26 cellular contexts compared by ENCODE assay signal in the genomic region with DNA sequence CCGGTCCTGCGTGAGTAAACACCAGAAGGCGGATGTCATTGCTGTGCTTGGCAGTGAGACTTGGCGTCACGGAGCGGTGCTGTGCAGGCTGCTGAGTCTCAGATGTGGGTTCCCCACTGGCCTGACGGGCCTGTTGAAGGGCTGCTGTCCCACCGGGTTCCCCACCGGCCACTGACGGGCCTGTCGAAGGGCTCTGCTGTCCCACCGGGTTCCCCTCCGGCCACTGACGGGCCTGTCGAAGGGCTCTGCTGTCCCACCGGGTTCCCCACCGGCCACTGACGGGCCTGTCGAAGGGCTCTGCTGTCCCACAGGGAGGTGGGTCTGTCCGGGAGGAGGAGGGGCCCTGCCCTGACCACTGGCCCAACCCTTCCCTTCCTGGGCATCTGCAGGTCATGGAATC. TPM values are rescaled to one million over a fixed set of nuclear protein-coding genes. Genes with fewer than 3 reads are reported as not detected.
DNase-seq lines count a peak whose midpoint lies in the region; ATAC-seq, FAIRE-seq and TF ChIP-seq lines count a peak whose summit lies in the region.
"Had no signal": no experiment of that assay in that cellular context is flagged by ENCODE, and none has a peak within 500 bp of the region (broad histone marks: within the 10 kb centered on the region; RNA-seq: fewer than 3 reads in every experiment).

No MANE protein-coding gene starts in this region.

- CTCF ChIA-PET in HepG2 (lab: Yijun Ruan, JAX; ENCODE audit: low intra/inter-chr PET ratio, low total read pairs) (no interaction called here), RWPE1 (lab: Yijun Ruan, JAX) (no interaction called here)

- in situ Hi-C loops in HepG2 (cut with HindIII; ENCODE audit: extremely low pct_ligation_motif_present, low pct_unique_long_range_greater_than_20kb): no loop called here

- H3K4me1 ChIP-seq in HepG2 (ENCODE audit: insufficient read depth, low read length) (peaks cover 26% of the 10 kb centered on the region), right lobe of liver (peaks cover 0 to 28% (median 7%) of the 10 kb centered on the region in 4 donors)

- intact Hi-C loops in HepG2 (cut with micrococcal nuclease; ENCODE audit: unreplicated experiment): no loop called here
- intact Hi-C loops in right lobe of liver (cut with DNase I): no loop called here

- TF ChIP-seq CTCF in HepG2 (CRISPR knock-in tag; IDR thresholded peaks at IDR 0.05) (no peak), right lobe of liver (IDR thresholded peaks at IDR 0.05) (no peak), RWPE1 (conservative IDR thresholded peaks at IDR 0.05; ENCODE audit: low read depth) (no peak), endothelial cell (IDR thresholded peaks at IDR 0.05; ENCODE audit: unreplicated experiment) (no peak)

- peaks cover 35% of the 10 kb centered on the region for H3K79me2 ChIP-seq in HepG2 (ENCODE audit: insufficient read depth, low read length)

- H2AFZ ChIP-seq in HepG2 (ENCODE audit: low read length): no peak overlapping the region
- H2AFZ ChIP-seq: PC-9 had no signal

- peaks cover 25% of the 10 kb centered on the region for H3K4me1 Mint-ChIP-seq in endothelial cell (ENCODE audit: unreplicated experiment)
- peaks cover 59% of the 10 kb centered on the region for H3K4me1 Mint-ChIP-seq in stimulated activated effector memory CD8-positive, alpha-beta T cell treated with anti-CD3 and anti-CD28 coated beads, Interleukin-12 subunit alpha, Interleukin-12 subunit beta, amount 100 ng/mL, for 72 hours
- H3K4me1 Mint-ChIP-seq in stimulated activated memory B cell treated with anti-CD40 and anti-IgM and Interleukin-4, amounts not matched to agents 10 μg/mL and 1 μg/mL and 100 μg/mL, for 72 hours: peaks cover 62% of the 10 kb centered on the region

- BruUV-seq in HepG2 (replicated peaks; lab: Mats Ljungman, UMichigan): no TSS peak

- H3K27ac ChIP-seq in HepG2 (ENCODE audit: extremely low read length, insufficient read depth, low read length) (no peak overlapping the region), right lobe of liver (no peak overlapping the region), RWPE1 (peak overlapping the region; percentile 91)
- H3K27ac ChIP-seq: PC-9, SJSA1 had no signal

- POLR2A ChIA-PET in HepG2 (lab: Yijun Ruan, JAX): interaction anchor here (1.8 kb wide), 1 partner anchor 16 kb away, joined by 6 read pairs; a partner anchor contains a TSS
- POLR2A ChIA-PET in RWPE1 (lab: Yijun Ruan, JAX; ENCODE audit: low non-redundant PET): no interaction called here

- WGBS in HepG2 (ENCODE audit: low lambda C conversion rate): 95% methylated on average over 17 of the region's 20 CpGs
- 88% methylated on average over 4 of the region's 20 CpGs for WGBS in right lobe of liver (ENCODE audit: insufficient coverage, low coverage, low lambda C conversion rate, missing lambda C conversion rate)

- H3K9me3 ChIP-seq in HepG2 (ENCODE audit: low read length) (no peaks in the 10 kb centered on the region), right lobe of liver (no peaks in the 10 kb centered on the region)
- H3K9me3 ChIP-seq: SJSA1 had no signal

- no peak overlapping the region for H3K4me2 ChIP-seq in HepG2 (ENCODE audit: low read depth, low read length)
- H3K4me2 ChIP-seq: PC-9 had no signal

- ATAC-seq in HepG2 (no peak), right lobe of liver (no peak), HG03460 (IDR thresholded peaks at IDR 0.05; ENCODE audit: unreplicated experiment) (no peak)
- no peak for ATAC-seq in stimulated activated effector memory CD8-positive, alpha-beta T cell treated with anti-CD3 and anti-CD28 coated beads, Interleukin-12 subunit alpha, Interleukin-12 subunit beta, amount 100 ng/mL, for 72 hours
- ATAC-seq in stimulated activated memory B cell treated with anti-CD40 and anti-IgM and Interleukin-4, amounts not matched to agents 10 μg/mL and 1 μg/mL and 100 μg/mL, for 72 hours: no peak

- no peak for TF ChIP-seq POLR2A in HepG2 (IDR thresholded peaks at IDR 0.05; ENCODE audit: insufficient read depth in 1 of 2, low read depth in 2 of 2, low read length in 2 of 2)
- no peak for TF ChIP-seq POLR2A in right lobe of liver (IDR thresholded peaks at IDR 0.05)

- H3K9ac ChIP-seq in HepG2 (ENCODE audit: insufficient read depth, low read depth, low read length): no peak overlapping the region

- no peaks in the 10 kb centered on the region for H4K20me1 ChIP-seq in HepG2 (ENCODE audit: insufficient read depth, low read length)

- no peak for TF ChIP-seq RAD21 in HepG2 (CRISPR knock-in tag; IDR thresholded peaks at IDR 0.05)

- H3K9me3 Mint-ChIP-seq in endothelial cell (ENCODE audit: unreplicated experiment): no peaks in the 10 kb centered on the region
- no peaks in the 10 kb centered on the region for H3K9me3 Mint-ChIP-seq in stimulated activated effector memory CD8-positive, alpha-beta T cell treated with anti-CD3 and anti-CD28 coated beads, Interleukin-12 subunit alpha, Interleukin-12 subunit beta, amount 100 ng/mL, for 72 hours
- no peaks in the 10 kb centered on the region for H3K9me3 Mint-ChIP-seq in stimulated activated memory B cell treated with anti-CD40 and anti-IgM and Interleukin-4, amounts not matched to agents 10 μg/mL and 1 μg/mL and 100 μg/mL, for 72 hours
- H3K9me3 Mint-ChIP-seq: CD4-positive, CD25-positive, alpha-beta regulatory T cell; H9; HFFc6 had no signal

- FAIRE-seq in HepG2 (lab: Jason Lieb, UNC): no peak
- FAIRE-seq: GM19239 had no signal

- H3K36me3 Mint-ChIP-seq in endothelial cell (ENCODE audit: low read depth, unreplicated experiment): peaks cover 39% of the 10 kb centered on the region
- H3K36me3 Mint-ChIP-seq in stimulated activated effector memory CD8-positive, alpha-beta T cell treated with anti-CD3 and anti-CD28 coated beads, Interleukin-12 subunit alpha, Interleukin-12 subunit beta, amount 100 ng/mL, for 72 hours: peaks cover 81% of the 10 kb centered on the region
- peaks cover 48% of the 10 kb centered on the region for H3K36me3 Mint-ChIP-seq in stimulated activated memory B cell treated with anti-CD40 and anti-IgM and Interleukin-4, amounts not matched to agents 10 μg/mL and 1 μg/mL and 100 μg/mL, for 72 hours

- H3K4me3 ChIP-seq in HepG2 (replicated peaks in 1 of 3; ENCODE audit: insufficient read depth in 1 of 3, low read depth in 2 of 3, low read length in 3 of 3) (no peak overlapping the region), right lobe of liver (no peak overlapping the region)
- H3K4me3 ChIP-seq: PC-9, SJSA1 had no signal

- H3K27me3 Mint-ChIP-seq in endothelial cell (ENCODE audit: unreplicated experiment): peaks cover 19% of the 10 kb centered on the region
- H3K27me3 Mint-ChIP-seq in stimulated activated memory B cell treated with anti-CD40 and anti-IgM and Interleukin-4, amounts not matched to agents 10 μg/mL and 1 μg/mL and 100 μg/mL, for 72 hours: no peaks in the 10 kb centered on the region
- H3K27me3 Mint-ChIP-seq: CD4-positive, CD25-positive, alpha-beta regulatory T cell had no signal

- H3K27ac Mint-ChIP-seq in endothelial cell (ENCODE audit: unreplicated experiment): peak overlapping the region; percentile 71
- H3K27ac Mint-ChIP-seq in stimulated activated effector memory CD8-positive, alpha-beta T cell treated with anti-CD3 and anti-CD28 coated beads, Interleukin-12 subunit alpha, Interleukin-12 subunit beta, amount 100 ng/mL, for 72 hours: peak overlapping the region; percentile 37
- H3K27ac Mint-ChIP-seq in stimulated activated memory B cell treated with anti-CD40 and anti-IgM and Interleukin-4, amounts not matched to agents 10 μg/mL and 1 μg/mL and 100 μg/mL, for 72 hours: no peak overlapping the region
- H3K27ac Mint-ChIP-seq: H9 had no signal

- no peak overlapping the region for H3K4me3 Mint-ChIP-seq in endothelial cell (ENCODE audit: unreplicated experiment)
- H3K4me3 Mint-ChIP-seq in stimulated activated effector memory CD8-positive, alpha-beta T cell treated with anti-CD3 and anti-CD28 coated beads, Interleukin-12 subunit alpha, Interleukin-12 subunit beta, amount 100 ng/mL, for 72 hours: no peak overlapping the region
- no peak overlapping the region for H3K4me3 Mint-ChIP-seq in stimulated activated memory B cell treated with anti-CD40 and anti-IgM and Interleukin-4, amounts not matched to agents 10 μg/mL and 1 μg/mL and 100 μg/mL, for 72 hours
- H3K4me3 Mint-ChIP-seq: HFFc6 had no signal

- no peak for DNase-seq in HepG2 (ENCODE audit: low spot score)
- DNase-seq in right lobe of liver: no peak
- DNase-seq in RWPE1 (ENCODE audit: low spot score): no peak
- no peak for DNase-seq in endothelial cell (ENCODE audit: low spot score)
- no peak for DNase-seq in stimulated activated effector memory CD8-positive, alpha-beta T cell treated with anti-CD3 and anti-CD28 coated beads, Interleukin-12 subunit alpha, Interleukin-12 subunit beta, amount 100 ng/mL, for 72 hours (ENCODE audit: low spot score in 2 of 2)
- DNase-seq in foreskin melanocyte: no peak
- DNase-seq: CD4-positive, CD25-positive, alpha-beta regulatory T cell; DMS153; H9; HFFc6; Karpas-422; MV-4-11; NCI-H1105; NCI-H1436 treated with DMSO at 0.1 percent for 48 hours; NCI-H187 treated with DMSO at 0.1 percent for 48 hours; NCI-H2107; NCI-H446 treated with DMSO at 0.1 percent for 48 hours; NCI-H526; NCI-H82; NK-92 treated with Interleukin-12 subunit alpha and Interleukin-12 subunit beta, amount 100 ng/mL, for 24 hours; PC-9; Right ventricle myocardium superior had no signal

- H3K36me3 ChIP-seq in HepG2 (replicated peaks in 1 of 2; ENCODE audit: control insufficient read depth in 1 of 2, insufficient read depth in 2 of 2, low read length in 2 of 2): peaks cover 47 to 60% of the 10 kb centered on the region in 2 experiments; a peak in 4 of 5 replicates
- peaks cover 0 to 52% (median 8%) of the 10 kb centered on the region in 4 donors for H3K36me3 ChIP-seq in right lobe of liver

- H3K27me3 ChIP-seq in HepG2 (ENCODE audit: control insufficient read depth in 1 of 2, insufficient read depth in 2 of 2, low read length in 2 of 2) (no peaks in the 10 kb centered on the region; a peak in 1 of 5 replicates), right lobe of liver (no peaks in the 10 kb centered on the region)
- H3K27me3 ChIP-seq: SJSA1 had no signal

- TF ChIP-seq EP300 in HepG2 (IDR thresholded peaks at IDR 0.05; ENCODE audit: low read depth in 2 of 2, low read length in 2 of 2) (no peak), HepG2 (CRISPR knock-in tag; IDR thresholded peaks at IDR 0.05; ENCODE audit: borderline replicate concordance) (no peak)

RNA-seq across cellular contexts. Expression of a gene that starts 2.8 kb away (rescaled TPM):
- total RNA-seq in HepG2 (2016; rRNA removed; fragmentation: Illumina TruSeq; extraction: Trizol) (54.1 and 73.3 TPM in 2 replicates), right lobe of liver (10 to 100 TPM; 30.6 to 46.3 (median 37.3) TPM), endothelial cell (ENCODE audit: unreplicated experiment) (142 TPM)
- 23.7 and 25.3 TPM in 2 replicates for total RNA-seq in HepG2 (2016; cell fraction: cytosol; rRNA removed; fragmentation: Illumina TruSeq; extraction: Trizol; ENCODE audit: low read depth)
- total RNA-seq in HepG2 (2016; cell fraction: insoluble cytoplasmic fraction; rRNA removed; fragmentation: Illumina TruSeq; extraction: Trizol): 46.3 and 75.5 TPM in 2 replicates
- total RNA-seq in HepG2 (2016; cell fraction: membrane; rRNA removed; fragmentation: Illumina TruSeq; extraction: Trizol): 26.2 and 27.2 TPM in 2 replicates
- total RNA-seq in HepG2 (2016; cell fraction: nucleus; rRNA removed; fragmentation: Illumina TruSeq; extraction: Trizol): 61.6 and 70.3 TPM in 2 replicates
- 78.1 and 85.3 TPM in 2 replicates for polyA plus RNA-seq in HepG2 (2011; rRNA removed)
- 23.0 and 37.1 TPM in 2 replicates for polyA plus RNA-seq in HepG2 (2011; cell fraction: cytosol; rRNA removed)
- polyA plus RNA-seq in HepG2 (2011; cell fraction: nucleus; rRNA removed): 599 and 842 TPM in 2 replicates
- polyA plus RNA-seq in HepG2 (2012): 50.3 and 58.5 TPM in 2 replicates
- polyA plus RNA-seq in HepG2 (2016; cell fraction: cytosol; fragmentation: Illumina TruSeq; extraction: Trizol; ENCODE audit: low read depth): 10.3 and 14.6 TPM in 2 replicates
- 49.0 and 65.5 TPM in 2 replicates for polyA plus RNA-seq in HepG2 (2016; cell fraction: insoluble cytoplasmic fraction; fragmentation: Illumina TruSeq; extraction: Trizol; ENCODE audit: low read depth)
- polyA plus RNA-seq in HepG2 (2016; cell fraction: membrane; fragmentation: Illumina TruSeq; extraction: Trizol; ENCODE audit: low read depth): 20.0 and 26.0 TPM in 2 replicates
- 239 and 240 TPM in 2 replicates for polyA plus RNA-seq in HepG2 (2016; cell fraction: nucleus; fragmentation: Illumina TruSeq; extraction: Trizol; ENCODE audit: insufficient read depth, low read depth)
- polyA minus RNA-seq in HepG2 (2011; rRNA and poly(A)+ RNA removed; ENCODE audit: low replicate concordance): 124 and 132 TPM in 2 replicates
- 22.8 and 27.9 TPM in 2 replicates for polyA minus RNA-seq in HepG2 (2011; cell fraction: cytosol; rRNA and poly(A)+ RNA removed)
- polyA minus RNA-seq in HepG2 (2011; cell fraction: nucleus; rRNA and poly(A)+ RNA removed): 76.9 and 79.1 TPM in 2 replicates

RNA-seq across cellular contexts. Expression of a gene that starts 3.0 kb away (rescaled TPM):
- total RNA-seq in HepG2 (2016; rRNA removed; fragmentation: Illumina TruSeq; extraction: Trizol) (18.8 and 20.8 TPM in 2 replicates), right lobe of liver (10 to 100 TPM in 4 of 6 experiments, 1 to 10 TPM in 2; 5.3 to 16.8 (median 11.1) TPM), endothelial cell (ENCODE audit: unreplicated experiment) (54.0 TPM)
- total RNA-seq in HepG2 (2016; cell fraction: cytosol; rRNA removed; fragmentation: Illumina TruSeq; extraction: Trizol; ENCODE audit: low read depth): 17.5 and 20.2 TPM in 2 replicates
- 21.5 and 21.9 TPM in 2 replicates for total RNA-seq in HepG2 (2016; cell fraction: insoluble cytoplasmic fraction; rRNA removed; fragmentation: Illumina TruSeq; extraction: Trizol)
- total RNA-seq in HepG2 (2016; cell fraction: membrane; rRNA removed; fragmentation: Illumina TruSeq; extraction: Trizol): 24.3 and 26.3 TPM in 2 replicates
- total RNA-seq in HepG2 (2016; cell fraction: nucleus; rRNA removed; fragmentation: Illumina TruSeq; extraction: Trizol): 10.5 and 14.3 TPM in 2 replicates
- 30.8 and 32.1 TPM in 2 replicates for polyA plus RNA-seq in HepG2 (2011; rRNA removed)
- polyA plus RNA-seq in HepG2 (2011; cell fraction: cytosol; rRNA removed): 30.7 and 36.8 TPM in 2 replicates
- 21.1 and 26.0 TPM in 2 replicates for polyA plus RNA-seq in HepG2 (2011; cell fraction: nucleus; rRNA removed)
- 16.3 and 19.8 TPM in 2 replicates for polyA plus RNA-seq in HepG2 (2012)
- 22.8 and 26.9 TPM in 2 replicates for polyA plus RNA-seq in HepG2 (2016; cell fraction: cytosol; fragmentation: Illumina TruSeq; extraction: Trizol; ENCODE audit: low read depth)
- polyA plus RNA-seq in HepG2 (2016; cell fraction: insoluble cytoplasmic fraction; fragmentation: Illumina TruSeq; extraction: Trizol; ENCODE audit: low read depth): 25.4 and 25.5 TPM in 2 replicates
- 24.7 and 30.0 TPM in 2 replicates for polyA plus RNA-seq in HepG2 (2016; cell fraction: membrane; fragmentation: Illumina TruSeq; extraction: Trizol; ENCODE audit: low read depth)
- polyA plus RNA-seq in HepG2 (2016; cell fraction: nucleus; fragmentation: Illumina TruSeq; extraction: Trizol; ENCODE audit: insufficient read depth, low read depth): 41.6 and 53.5 TPM in 2 replicates
- polyA minus RNA-seq in HepG2 (2011; rRNA and poly(A)+ RNA removed; ENCODE audit: low replicate concordance): 17.2 and 24.1 TPM in 2 replicates
- polyA minus RNA-seq in HepG2 (2011; cell fraction: cytosol; rRNA and poly(A)+ RNA removed): 4.7 and 5.4 TPM in 2 replicates
- polyA minus RNA-seq in HepG2 (2011; cell fraction: nucleus; rRNA and poly(A)+ RNA removed): 10.7 and 14.5 TPM in 2 replicates

RNA-seq across cellular contexts. Expression of a gene that starts 16.6 kb away (rescaled TPM):
- total RNA-seq in HepG2 (2016; rRNA removed; fragmentation: Illumina TruSeq; extraction: Trizol) (39.1 and 72.5 TPM in 2 replicates), right lobe of liver (100 to 1,000 TPM in 2 of 6 experiments, 10 to 100 TPM in 4; 43.8 to 119 (median 59.3) TPM), endothelial cell (ENCODE audit: unreplicated experiment) (58.5 TPM)
- total RNA-seq in HepG2 (2016; cell fraction: cytosol; rRNA removed; fragmentation: Illumina TruSeq; extraction: Trizol; ENCODE audit: low read depth): 76.8 and 84.3 TPM in 2 replicates
- total RNA-seq in HepG2 (2016; cell fraction: insoluble cytoplasmic fraction; rRNA removed; fragmentation: Illumina TruSeq; extraction: Trizol): 47.2 and 70.7 TPM in 2 replicates
- total RNA-seq in HepG2 (2016; cell fraction: membrane; rRNA removed; fragmentation: Illumina TruSeq; extraction: Trizol): 95.6 and 107 TPM in 2 replicates
- 26.8 and 29.8 TPM in 2 replicates for total RNA-seq in HepG2 (2016; cell fraction: nucleus; rRNA removed; fragmentation: Illumina TruSeq; extraction: Trizol)
- polyA plus RNA-seq in HepG2 (2011; rRNA removed): 94.1 and 112 TPM in 2 replicates
- polyA plus RNA-seq in HepG2 (2011; cell fraction: cytosol; rRNA removed): 137 and 215 TPM in 2 replicates
- polyA plus RNA-seq in HepG2 (2011; cell fraction: nucleus; rRNA removed): 94.6 and 96.1 TPM in 2 replicates
- polyA plus RNA-seq in HepG2 (2012): 83.0 and 86.6 TPM in 2 replicates
- 367 and 487 TPM in 2 replicates for polyA plus RNA-seq in HepG2 (2016; cell fraction: cytosol; fragmentation: Illumina TruSeq; extraction: Trizol; ENCODE audit: low read depth)
- 281 and 289 TPM in 2 replicates for polyA plus RNA-seq in HepG2 (2016; cell fraction: insoluble cytoplasmic fraction; fragmentation: Illumina TruSeq; extraction: Trizol; ENCODE audit: low read depth)
- polyA plus RNA-seq in HepG2 (2016; cell fraction: membrane; fragmentation: Illumina TruSeq; extraction: Trizol; ENCODE audit: low read depth): 273 and 345 TPM in 2 replicates
- polyA plus RNA-seq in HepG2 (2016; cell fraction: nucleus; fragmentation: Illumina TruSeq; extraction: Trizol; ENCODE audit: insufficient read depth, low read depth): 148 and 167 TPM in 2 replicates
- polyA minus RNA-seq in HepG2 (2011; rRNA and poly(A)+ RNA removed; ENCODE audit: low replicate concordance): 58.6 and 62.0 TPM in 2 replicates
- polyA minus RNA-seq in HepG2 (2011; cell fraction: cytosol; rRNA and poly(A)+ RNA removed): 34.6 and 36.8 TPM in 2 replicates
- polyA minus RNA-seq in HepG2 (2011; cell fraction: nucleus; rRNA and poly(A)+ RNA removed): 24.0 and 29.4 TPM in 2 replicates

RNA-seq across cellular contexts. Expression of a gene that starts 20.1 kb away (rescaled TPM):
- total RNA-seq in HepG2 (2016; rRNA removed; fragmentation: Illumina TruSeq; extraction: Trizol) (34.4 and 39.1 TPM in 2 replicates), right lobe of liver (10 to 100 TPM in 1 of 6 experiments, 1 to 10 TPM in 5; 5.5 to 35.0 (median 6.5) TPM), endothelial cell (ENCODE audit: unreplicated experiment) (31.8 TPM)
- total RNA-seq in HepG2 (2016; cell fraction: cytosol; rRNA removed; fragmentation: Illumina TruSeq; extraction: Trizol; ENCODE audit: low read depth): 10.7 and 10.8 TPM in 2 replicates
- total RNA-seq in HepG2 (2016; cell fraction: insoluble cytoplasmic fraction; rRNA removed; fragmentation: Illumina TruSeq; extraction: Trizol): 31.3 and 40.3 TPM in 2 replicates
- total RNA-seq in HepG2 (2016; cell fraction: membrane; rRNA removed; fragmentation: Illumina TruSeq; extraction: Trizol): 16.9 and 19.0 TPM in 2 replicates
- total RNA-seq in HepG2 (2016; cell fraction: nucleus; rRNA removed; fragmentation: Illumina TruSeq; extraction: Trizol): 20.9 and 21.8 TPM in 2 replicates
- 14.6 and 14.7 TPM in 2 replicates for polyA plus RNA-seq in HepG2 (2011; rRNA removed)
- 10.9 and 12.3 TPM in 2 replicates for polyA plus RNA-seq in HepG2 (2011; cell fraction: cytosol; rRNA removed)
- polyA plus RNA-seq in HepG2 (2011; cell fraction: nucleus; rRNA removed): 18.8 and 20.1 TPM in 2 replicates
- polyA plus RNA-seq in HepG2 (2012): 15.7 and 20.6 TPM in 2 replicates
- 6.0 and 6.1 TPM in 2 replicates for polyA plus RNA-seq in HepG2 (2016; cell fraction: cytosol; fragmentation: Illumina TruSeq; extraction: Trizol; ENCODE audit: low read depth)
- 43.6 and 43.8 TPM in 2 replicates for polyA plus RNA-seq in HepG2 (2016; cell fraction: insoluble cytoplasmic fraction; fragmentation: Illumina TruSeq; extraction: Trizol; ENCODE audit: low read depth)
- 11.4 and 11.7 TPM in 2 replicates for polyA plus RNA-seq in HepG2 (2016; cell fraction: membrane; fragmentation: Illumina TruSeq; extraction: Trizol; ENCODE audit: low read depth)
- 75.0 and 87.7 TPM in 2 replicates for polyA plus RNA-seq in HepG2 (2016; cell fraction: nucleus; fragmentation: Illumina TruSeq; extraction: Trizol; ENCODE audit: insufficient read depth, low read depth)
- 4.1 and 5.1 TPM in 2 replicates for polyA minus RNA-seq in HepG2 (2011; rRNA and poly(A)+ RNA removed; ENCODE audit: low replicate concordance)
- polyA minus RNA-seq in HepG2 (2011; cell fraction: cytosol; rRNA and poly(A)+ RNA removed): 5.1 and 5.5 TPM in 2 replicates
- 7.0 and 8.8 TPM in 2 replicates for polyA minus RNA-seq in HepG2 (2011; cell fraction: nucleus; rRNA and poly(A)+ RNA removed)

RNA-seq across cellular contexts. Expression of a gene that starts 20.2 kb away (rescaled TPM):
- total RNA-seq in HepG2 (2016; rRNA removed; fragmentation: Illumina TruSeq; extraction: Trizol) (34.9 and 37.5 TPM in 2 replicates), right lobe of liver (10 to 100 TPM in 5 of 6 experiments, 1 to 10 TPM in 1; 8.3 to 24.3 (median 14.6) TPM), endothelial cell (ENCODE audit: unreplicated experiment) (22.4 TPM)
- 18.3 and 27.5 TPM in 2 replicates for total RNA-seq in HepG2 (2016; cell fraction: cytosol; rRNA removed; fragmentation: Illumina TruSeq; extraction: Trizol; ENCODE audit: low read depth)
- 34.8 and 36.8 TPM in 2 replicates for total RNA-seq in HepG2 (2016; cell fraction: insoluble cytoplasmic fraction; rRNA removed; fragmentation: Illumina TruSeq; extraction: Trizol)
- total RNA-seq in HepG2 (2016; cell fraction: membrane; rRNA removed; fragmentation: Illumina TruSeq; extraction: Trizol): 37.8 and 42.1 TPM in 2 replicates
- 25.0 and 26.4 TPM in 2 replicates for total RNA-seq in HepG2 (2016; cell fraction: nucleus; rRNA removed; fragmentation: Illumina TruSeq; extraction: Trizol)
- 27.1 and 40.3 TPM in 2 replicates for polyA plus RNA-seq in HepG2 (2011; rRNA removed)
- 26.2 and 44.6 TPM in 2 replicates for polyA plus RNA-seq in HepG2 (2011; cell fraction: cytosol; rRNA removed)
- polyA plus RNA-seq in HepG2 (2011; cell fraction: nucleus; rRNA removed): 114 and 127 TPM in 2 replicates
- 19.0 and 25.6 TPM in 2 replicates for polyA plus RNA-seq in HepG2 (2012)
- 14.5 and 20.0 TPM in 2 replicates for polyA plus RNA-seq in HepG2 (2016; cell fraction: cytosol; fragmentation: Illumina TruSeq; extraction: Trizol; ENCODE audit: low read depth)
- 24.5 and 26.4 TPM in 2 replicates for polyA plus RNA-seq in HepG2 (2016; cell fraction: insoluble cytoplasmic fraction; fragmentation: Illumina TruSeq; extraction: Trizol; ENCODE audit: low read depth)
- polyA plus RNA-seq in HepG2 (2016; cell fraction: membrane; fragmentation: Illumina TruSeq; extraction: Trizol; ENCODE audit: low read depth): 21.9 and 27.2 TPM in 2 replicates
- polyA plus RNA-seq in HepG2 (2016; cell fraction: nucleus; fragmentation: Illumina TruSeq; extraction: Trizol; ENCODE audit: insufficient read depth, low read depth): 40.3 and 44.2 TPM in 2 replicates
- 10.9 and 18.2 TPM in 2 replicates for polyA minus RNA-seq in HepG2 (2011; rRNA and poly(A)+ RNA removed; ENCODE audit: low replicate concordance)
- 5.9 and 9.5 TPM in 2 replicates for polyA minus RNA-seq in HepG2 (2011; cell fraction: cytosol; rRNA and poly(A)+ RNA removed)
- polyA minus RNA-seq in HepG2 (2011; cell fraction: nucleus; rRNA and poly(A)+ RNA removed): 11.2 and 15.5 TPM in 2 replicates
